Comparison of ENCODE assay signal across 32 cellular contexts in genomic region chr1:18719786-18720436, GRCh38.
DNase-seq lines count a peak whose midpoint lies in the region; ATAC-seq, FAIRE-seq and TF ChIP-seq lines count a peak whose summit lies in the region.
"Had no signal": no experiment of that assay in that cellular context is flagged by ENCODE, and none has a peak within 500 bp of the region (broad histone marks: within the 10 kb centered on the region; RNA-seq: fewer than 3 reads in every experiment).

No MANE protein-coding gene starts in this region.

- H3K4me2 ChIP-seq in A549 = peak overlapping the region; percentile 26

- no peak for TF ChIP-seq POLR2A in A549 (IDR thresholded peaks at IDR 0.05; ENCODE audit: low read length)

- H3K9me3 ChIP-seq in A549 = no peaks in the 10 kb centered on the region
- H3K9me3 ChIP-seq: left lung, pancreas, right atrium auricular region, spleen, thoracic aorta, vagina had no signal

- DNase-seq in A549 (ENCODE audit: low read depth in 1 of 2, low spot score in 1 of 2) (peak; percentile 43), HCEC 1CT (peak; percentile 42), WTC11 (ENCODE audit: low spot score) (no peak), left kidney (ENCODE audit: low read depth, low spot score) (peak; percentile 72), Right ventricle myocardium inferior (ENCODE audit: missing footprints) (no peak), RCC 7860 (ENCODE audit: low spot score) (no peak)
- DNase-seq: ACHN; activated CD4-positive, alpha-beta T cell treated with anti-CD3 and anti-CD28 coated beads for 48 hours; amniotic stem cell; CD8-positive, alpha-beta T cell; hypothalamus; immature natural killer cell; left lung; mesenchymal stem cell; NCI-H2029; NCI-H2227 treated with DMSO at 0.1 percent for 48 hours; NCI-H526; pancreas; spleen; stimulated activated CD4-positive, alpha-beta T cell treated with anti-CD3 and anti-CD28 coated beads, Interleukin-2, amount 100 ng/mL, for 24 hours; stimulated activated CD8-positive, alpha-beta memory T cell treated with anti-CD3 and anti-CD28 coated beads, Interleukin-4, amount 100 ng/mL, for 48 hours; WERI-Rb-1 had no signal

- POLR2A ChIA-PET in A549 (lab: Yijun Ruan, JAX) = no interaction called here
- POLR2A ChIA-PET in WTC11 (lab: Charles Lee) = interaction anchor here (1.0 kb wide), 1 partner anchor 183 kb away, joined by 3 read pairs; no protein-coding TSS in a partner anchor

- H3K4me1 ChIP-seq in A549 = peaks cover 14% of the 10 kb centered on the region
- H3K4me1 ChIP-seq: left lung, pancreas, vagina had no signal

- TF ChIP-seq EP300 in A549 (IDR thresholded peaks at IDR 0.05) = no peak

- H3K27ac ChIP-seq in A549 = peak overlapping the region in 1 of 2 experiments; percentile 42; a peak in 2 of 6 replicates
- H3K27ac ChIP-seq: left lung, pancreas, right atrium auricular region, spleen, thoracic aorta, vagina, WERI-Rb-1 had no signal

- no peak overlapping the region for H3K27ac Mint-ChIP-seq in WTC11
- H3K27ac Mint-ChIP-seq: activated naive CD4-positive, alpha-beta T cell treated with anti-CD3 and anti-CD28 coated beads, Interleukin-2, amount 50 U/mL, for 24 hours; B cell; CD8-positive, alpha-beta T cell; stimulated activated naive CD8-positive, alpha-beta T cell treated with anti-CD3 and anti-CD28 coated beads, Interleukin-15, Interleukin-2, amounts not matched to agents 100 ng/mL and 50 ng/mL, for 24 hours had no signal

- H3K4me3 Mint-ChIP-seq in WTC11 = no peak overlapping the region
- H3K4me3 Mint-ChIP-seq: activated naive CD4-positive, alpha-beta T cell treated with anti-CD3 and anti-CD28 coated beads, Interleukin-2, amount 50 U/mL, for 24 hours; B cell; CD8-positive, alpha-beta T cell; immature natural killer cell; stimulated activated naive CD8-positive, alpha-beta T cell treated with anti-CD3 and anti-CD28 coated beads, Interleukin-15, Interleukin-2, amounts not matched to agents 100 ng/mL and 50 ng/mL, for 24 hours had no signal

- CTCF ChIA-PET in A549 (lab: Yijun Ruan, JAX) (interaction anchor here (0.6 to 1.3 kb wide), 2 partner anchors 38 to 155 kb away, joined by 3 read pairs; no protein-coding TSS in a partner anchor), WTC11 (lab: Charles Lee) (no interaction called here)

- peaks cover 72% of the 10 kb centered on the region for H3K27me3 Mint-ChIP-seq in WTC11 (ENCODE audit: low read depth)

- no peaks in the 10 kb centered on the region for H3K36me3 Mint-ChIP-seq in WTC11
- H3K36me3 Mint-ChIP-seq: activated naive CD4-positive, alpha-beta T cell treated with anti-CD3 and anti-CD28 coated beads, Interleukin-2, amount 50 U/mL, for 24 hours; CD8-positive, alpha-beta T cell; immature natural killer cell had no signal

- FAIRE-seq in A549 (lab: Jason Lieb, UNC) = no peak
- no peak for FAIRE-seq in RCC 7860 (lab: Jason Lieb, UNC)
- FAIRE-seq: endothelial cell of umbilical vein, GM12892, pancreas had no signal

- no peak for TF ChIP-seq CTCF in A549 (IDR thresholded peaks at IDR 0.05)
- no peak for TF ChIP-seq CTCF in WTC11 (IDR thresholded peaks at IDR 0.05)

- ATAC-seq in A549 (peak; percentile 76 to 83; a peak in 5 of 6 replicates), WTC11 (no peak), Right ventricle myocardium inferior (no peak), GM19328 (IDR thresholded peaks at IDR 0.05; ENCODE audit: unreplicated experiment) (no peak), GM21528 (IDR thresholded peaks at IDR 0.05; ENCODE audit: low FRiP score, unreplicated experiment) (no peak)
- ATAC-seq: CD8-positive, alpha-beta T cell; left lung; pancreas had no signal

- 6% methylated on average over 8 of the region's 9 CpGs for WGBS in A549 (ENCODE audit: missing lambda C conversion rate)

- intact Hi-C loops in Right ventricle myocardium inferior (cut with DNase I) = no loop called here

- peaks cover 18% of the 10 kb centered on the region for H3K4me1 Mint-ChIP-seq in WTC11
- H3K4me1 Mint-ChIP-seq: immature natural killer cell had no signal

- no peak for TF ChIP-seq RAD21 in A549 (conservative IDR thresholded peaks at IDR 0.05 in 1 of 2, IDR thresholded peaks at IDR 0.05 in 1 of 2)

- H3K4me3 ChIP-seq in A549 = no peak overlapping the region
- H3K4me3 ChIP-seq: left lung, pancreas, right atrium auricular region, spleen, thoracic aorta, vagina had no signal

- no peaks in the 10 kb centered on the region for H3K9me3 Mint-ChIP-seq in WTC11
- H3K9me3 Mint-ChIP-seq: activated naive CD4-positive, alpha-beta T cell treated with anti-CD3 and anti-CD28 coated beads, Interleukin-2, amount 50 U/mL, for 24 hours; CD8-positive, alpha-beta T cell; stimulated activated naive CD8-positive, alpha-beta T cell treated with anti-CD3 and anti-CD28 coated beads, Interleukin-15, Interleukin-2, amounts not matched to agents 100 ng/mL and 50 ng/mL, for 24 hours had no signal

TF ChIP-seq in A549, 52 proteins besides CTCF, POLR2A, EP300 and RAD21:
- TF ChIP-seq PHF8 (IDR thresholded peaks at IDR 0.05; ENCODE audit: borderline replicate concordance, low read depth) (no peak), KDM1A (IDR thresholded peaks at IDR 0.05; ENCODE audit: low read depth) (0 out of 2 replicates have a peak, but pooled peaks have one; percentile 67), FOSL2 (IDR thresholded peaks at IDR 0.05) (0 out of 2 replicates have a peak, but pooled peaks have one; percentile 13), FOSL2 (CRISPR knock-in tag; IDR thresholded peaks at IDR 0.05) (peak; percentile 64)
TF ChIP-seq in A549: peak in this region for 2.

TF ChIP-seq in WTC11, 78 proteins besides CTCF, POLR2A, EP300 and RAD21:
- TF ChIP-seq TCF7 (CRISPR knock-in tag; IDR thresholded peaks at IDR 0.05; ENCODE audit: low read depth) (no peak), GTF2I (CRISPR knock-in tag; conservative IDR thresholded peaks at IDR 0.05) (0 out of 2 replicates have a peak, but pooled peaks have one; percentile 34)

Comparison
In these comparisons a context has a peak if more than half of its experiments do, and no peak if none do; other contexts are left out.
1. ATAC-seq: peak in A549 (2 of 2); none in WTC11 (single experiment), Right ventricle myocardium inferior (single experiment), GM19328 (single experiment) and GM21528 (single experiment).
2. DNase-seq: peak in A549 (2 of 2), HCEC 1CT (single experiment) and left kidney (single experiment); none in WTC11 (single experiment), Right ventricle myocardium inferior (single experiment) and RCC 7860 (single experiment).